17 cellular contexts compared by ENCODE assay signal in genomic region chr7:142301299-142301698, GRCh38. TPM values are rescaled to one million over a fixed set of nuclear protein-coding genes. Genes with fewer than 3 reads are reported as not detected.
DNase-seq lines count a peak whose midpoint lies in the region; ATAC-seq and TF ChIP-seq lines count a peak whose summit lies in the region.
"Had no signal": no experiment of that assay in that cellular context is flagged by ENCODE, and none has a peak within 500 bp of the region (broad histone marks: within the 10 kb centered on the region; RNA-seq: fewer than 3 reads in every experiment).

No MANE protein-coding gene starts in this region.

- no peak overlapping the region for H3K9ac ChIP-seq in BLaER1 treated with 17β-estradiol and CSF1 and Interleukin-3, amounts not matched to agents 10 nM and 100 nM

- no peaks in the 10 kb centered on the region for H3K9me3 Mint-ChIP-seq in CD8-positive, alpha-beta T cell
- no peaks in the 10 kb centered on the region for H3K9me3 Mint-ChIP-seq in activated naive CD8-positive, alpha-beta T cell (ENCODE audit: low read depth)
- H3K9me3 Mint-ChIP-seq: brain had no signal

- POLR2A ChIA-PET in CD8-positive, alpha-beta T cell (lab: Charles Lee): interaction anchor here (1.0 to 1.4 kb wide), 4 partner anchors 486 to 498 kb away, joined by 3 to 9 read pairs (median 6); no protein-coding TSS in a partner anchor

- H3K4me2 ChIP-seq in BLaER1 treated with 17β-estradiol and CSF1 and Interleukin-3, amounts not matched to agents 10 nM and 100 nM: peak overlapping the region; percentile 10 to 68 (median 50)

- TF ChIP-seq CTCF in CD8-positive, alpha-beta T cell (IDR thresholded peaks at IDR 0.05): no peak
- no peak for TF ChIP-seq CTCF in NB4 (IDR thresholded peaks at IDR 0.05; ENCODE audit: low read depth, low read length)
- no peak for TF ChIP-seq CTCF in heart left ventricle (IDR thresholded peaks at IDR 0.05)

- peak overlapping the region; percentile 48 for H3K4me3 Mint-ChIP-seq in CD8-positive, alpha-beta T cell
- H3K4me3 Mint-ChIP-seq in activated naive CD8-positive, alpha-beta T cell: peak overlapping the region; percentile 25
- H3K4me3 Mint-ChIP-seq: brain had no signal

- no peaks in the 10 kb centered on the region for H3K36me3 ChIP-seq in BLaER1 treated with 17β-estradiol and CSF1 and Interleukin-3, amounts not matched to agents 10 nM and 100 nM
- H3K36me3 ChIP-seq in CD8-positive, alpha-beta T cell (ENCODE audit: insufficient read depth, low read length): no peaks in the 10 kb centered on the region
- no peaks in the 10 kb centered on the region for H3K36me3 ChIP-seq in heart left ventricle
- H3K36me3 ChIP-seq: BE2C, left lung, ovary had no signal

- no peaks in the 10 kb centered on the region for H3K9me3 ChIP-seq in BLaER1 treated with 17β-estradiol and CSF1 and Interleukin-3, amounts not matched to agents 10 nM and 100 nM (replicated peaks in 1 of 11)
- H3K9me3 ChIP-seq in CD8-positive, alpha-beta T cell (ENCODE audit: low read length): no peaks in the 10 kb centered on the region
- H3K9me3 ChIP-seq in heart left ventricle: no peaks in the 10 kb centered on the region
- H3K9me3 ChIP-seq: BE2C, left lung, ovary, testis had no signal

- H3K36me3 Mint-ChIP-seq in CD8-positive, alpha-beta T cell: no peaks in the 10 kb centered on the region
- no peaks in the 10 kb centered on the region for H3K36me3 Mint-ChIP-seq in activated naive CD8-positive, alpha-beta T cell
- H3K36me3 Mint-ChIP-seq: brain had no signal

- peaks cover 18% of the 10 kb centered on the region for H3K27me3 Mint-ChIP-seq in CD8-positive, alpha-beta T cell (ENCODE audit: low read depth)
- H3K27me3 Mint-ChIP-seq in activated naive CD8-positive, alpha-beta T cell: peaks cover 11% of the 10 kb centered on the region

- peak overlapping the region in 1 of 11 experiments; percentile 5; a peak in 2 of 22 replicates for H3K27ac ChIP-seq in BLaER1 treated with 17β-estradiol and CSF1 and Interleukin-3, amounts not matched to agents 10 nM and 100 nM
- H3K27ac ChIP-seq in CD8-positive, alpha-beta T cell (ENCODE audit: low read depth, low read length): no peak overlapping the region
- H3K27ac ChIP-seq in heart left ventricle: no peak overlapping the region
- H3K27ac ChIP-seq: epithelial cell of prostate, left lung, ovary, testis had no signal

- DNase-seq in CD8-positive, alpha-beta T cell: no peak
- peak; percentile 84 for DNase-seq in NB4 (ENCODE audit: low read depth)
- no peak for DNase-seq in heart left ventricle
- no peak for DNase-seq in posterior vena cava (ENCODE audit: low spot score)
- DNase-seq in stimulated activated CD4-positive, alpha-beta T cell treated with anti-CD3 and anti-CD28 coated beads, Interleukin-12 subunit alpha, Interleukin-12 subunit beta, amount 100 ng/mL, for 4 hours: no peak
- DNase-seq: activated effector memory CD4-positive, alpha-beta T cell treated with anti-CD3 and anti-CD28 coated beads, Interleukin-2, amount 50 U/mL, for 16 hours; BE2C; ovary; Right ventricle myocardium superior had no signal

- CTCF ChIA-PET in CD8-positive, alpha-beta T cell (lab: Charles Lee): interaction anchor here (0.9 to 4.2 kb wide), 7 partner anchors 8 to 512 kb away, joined by 3 to 38 read pairs (median 5); no protein-coding TSS in a partner anchor

- no peak overlapping the region for H3K4me3 ChIP-seq in BLaER1 treated with 17β-estradiol and CSF1 and Interleukin-3, amounts not matched to agents 10 nM and 100 nM
- no peak overlapping the region for H3K4me3 ChIP-seq in CD8-positive, alpha-beta T cell (ENCODE audit: low read depth, low read length)
- no peak overlapping the region for H3K4me3 ChIP-seq in NB4 (ENCODE audit: low read depth, low read length)
- H3K4me3 ChIP-seq in heart left ventricle: no peak overlapping the region
- H3K4me3 ChIP-seq: left lung, ovary, testis had no signal

- no peaks in the 10 kb centered on the region for H3K27me3 ChIP-seq in BLaER1 treated with 17β-estradiol and CSF1 and Interleukin-3, amounts not matched to agents 10 nM and 100 nM
- H3K27me3 ChIP-seq in CD8-positive, alpha-beta T cell (ENCODE audit: insufficient read depth, low read length): no peaks in the 10 kb centered on the region
- peaks cover 0 to 31% (median 0%) of the 10 kb centered on the region in 9 donors for H3K27me3 ChIP-seq in heart left ventricle
- H3K27me3 ChIP-seq: BE2C, ovary, testis had no signal

- TF ChIP-seq POLR2A in NB4 (IDR thresholded peaks at IDR 0.05; ENCODE audit: extremely low read depth, insufficient read length) (no peak), heart left ventricle (IDR thresholded peaks at IDR 0.05) (no peak)

- intact Hi-C loops in CD8-positive, alpha-beta T cell (cut with DNase I, micrococcal nuclease): loop anchor here in 1 of 2 experiments (5.0 kb wide), 3 partner anchors 324 to 916 kb away; no protein-coding TSS in a partner anchor
- intact Hi-C loops in heart left ventricle (cut with DNase I): no loop called here
- intact Hi-C loops in posterior vena cava (cut with DNase I): no loop called here

- whole genome bisulfite sequencing in heart left ventricle, 4 donors: 49 to 60% (median 51%) methylated on average over 3 of the region's 3 CpGs

- ATAC-seq in CD8-positive, alpha-beta T cell: no peak
- no peak for ATAC-seq in heart left ventricle
- ATAC-seq: left lung had no signal

- H3K27ac Mint-ChIP-seq in CD8-positive, alpha-beta T cell: peak overlapping the region; percentile 53
- peak overlapping the region; percentile 3 for H3K27ac Mint-ChIP-seq in activated naive CD8-positive, alpha-beta T cell
- H3K27ac Mint-ChIP-seq: brain had no signal

- H4K20me1 ChIP-seq in BLaER1 treated with 17β-estradiol and CSF1 and Interleukin-3, amounts not matched to agents 10 nM and 100 nM: no peaks in the 10 kb centered on the region

- H3K4me1 ChIP-seq in BLaER1 treated with 17β-estradiol and CSF1 and Interleukin-3, amounts not matched to agents 10 nM and 100 nM: peaks cover 19 to 60% (median 46%) of the 10 kb centered on the region in 10 experiments
- H3K4me1 ChIP-seq in CD8-positive, alpha-beta T cell (ENCODE audit: insufficient read depth, low read length): peaks cover 16% of the 10 kb centered on the region
- no peaks in the 10 kb centered on the region for H3K4me1 ChIP-seq in heart left ventricle
- H3K4me1 ChIP-seq: BE2C, testis had no signal

- H3K4me1 Mint-ChIP-seq in CD8-positive, alpha-beta T cell (ENCODE audit: low read depth): peaks cover 38% of the 10 kb centered on the region
- peaks cover 35% of the 10 kb centered on the region for H3K4me1 Mint-ChIP-seq in activated naive CD8-positive, alpha-beta T cell (ENCODE audit: low read depth)
- H3K4me1 Mint-ChIP-seq: brain had no signal

RNA-seq across cellular contexts. Expression of gene PRSS58, which starts 43.4 kb away (rescaled TPM):
- not detected for total RNA-seq in CD8-positive, alpha-beta T cell
- total RNA-seq in heart left ventricle (not detected), posterior vena cava (not detected)
- polyA plus RNA-seq in heart left ventricle: not detected
- total RNA-seq: left lung, mucosa of gallbladder, ovary, Right ventricle myocardium superior, skeletal muscle tissue had no signal
- polyA plus RNA-seq: ovary had no signal
